In the genomic region with DNA sequence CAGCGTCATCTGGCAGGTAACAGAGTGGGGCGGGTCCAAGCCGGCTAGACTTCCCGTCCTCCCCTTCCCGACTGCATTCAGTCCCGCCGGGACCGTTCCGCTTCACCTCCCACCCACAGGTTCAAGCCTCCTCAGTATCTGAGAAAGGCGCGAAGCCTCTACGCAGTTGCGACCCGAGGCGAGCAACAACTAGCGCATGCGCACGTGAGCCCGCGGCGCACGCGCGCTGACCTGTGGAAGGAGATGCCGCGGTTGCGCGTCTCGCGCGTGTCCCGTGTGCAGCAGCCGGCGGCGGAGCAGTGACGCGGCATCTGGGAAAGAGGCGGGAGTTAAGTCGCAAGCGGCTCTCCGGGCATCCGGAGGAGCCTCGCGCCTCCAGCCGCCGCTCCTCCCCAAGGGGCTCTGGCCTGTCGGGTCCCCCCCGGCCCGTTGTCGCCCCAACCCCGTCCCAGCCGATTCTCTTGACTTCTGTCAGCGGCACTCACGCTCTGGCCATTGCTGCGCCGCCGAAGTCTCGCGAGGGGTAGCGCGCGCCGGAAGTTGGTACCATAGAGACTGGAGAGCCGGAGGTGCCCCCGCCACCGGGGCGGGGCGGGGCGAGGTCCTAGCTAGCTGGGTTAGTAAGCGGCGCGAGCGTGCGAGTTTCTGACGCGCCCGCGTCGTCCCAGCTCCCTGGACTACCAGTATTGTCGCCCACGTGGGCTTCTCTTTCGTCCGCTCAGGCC, we compare ENCODE assay signal across 8 cellular contexts.
DNase-seq lines count a peak whose midpoint lies in the region; ATAC-seq lines count a peak whose summit lies in the region.

A gene with protein sequence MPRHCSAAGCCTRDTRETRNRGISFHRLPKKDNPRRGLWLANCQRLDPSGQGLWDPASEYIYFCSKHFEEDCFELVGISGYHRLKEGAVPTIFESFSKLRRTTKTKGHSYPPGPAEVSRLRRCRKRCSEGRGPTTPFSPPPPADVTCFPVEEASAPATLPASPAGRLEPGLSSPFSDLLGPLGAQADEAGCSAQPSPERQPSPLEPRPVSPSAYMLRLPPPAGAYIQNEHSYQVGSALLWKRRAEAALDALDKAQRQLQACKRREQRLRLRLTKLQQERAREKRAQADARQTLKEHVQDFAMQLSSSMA (minus strand): TSS at position 518 of the 725 bp plus-strand sequence. CDS start 207 bp downstream, at position 311.

- DNase-seq in AG20443 (ENCODE audit: low spot score): peak; percentile 97
- peak; percentile 97 to 99 for DNase-seq in NCI-H446 (lab: John Stamatoyannopoulos, UW)
- DNase-seq in activated CD4-positive, CD25-positive, alpha-beta regulatory T cell treated with anti-CD3 and anti-CD28 coated beads, Interleukin-2, amount 50 U/mL, for 16 hours (ENCODE audit: low read depth, low spot score): peak; percentile 92
- peak; percentile 96 for DNase-seq in central memory CD4-positive, alpha-beta T cell
- DNase-seq in iris pigment epithelial cell (ENCODE audit: low read depth): peak; percentile 95
- peak; percentile 93 to 96 for DNase-seq in stimulated activated CD4-positive, alpha-beta T cell treated with anti-CD3 and anti-CD28 coated beads, Interleukin-12 subunit alpha, Interleukin-12 subunit beta, amount 100 ng/mL, for 24 hours (ENCODE audit: low read depth in 2 of 2)

- ATAC-seq in GM19043 (IDR thresholded peaks at IDR 0.05; ENCODE audit: low read depth, unreplicated experiment): peak; percentile 78
- ATAC-seq in HG03354 (IDR thresholded peaks at IDR 0.05; ENCODE audit: poor library complexity, severe bottlenecking, unreplicated experiment): peak; percentile 86

Comparison
In these comparisons a context has a peak if more than half of its experiments do, and no peak if none do; other contexts are left out.
1. Peak in every context shown above with its lines: DNase-seq and ATAC-seq.